In genomic region chr7:95609277-95609971, GRCh38 we compare ENCODE assay signal across 8 cellular contexts. TPM values are rescaled to one million over a fixed set of nuclear protein-coding genes. Genes with fewer than 3 reads are reported as not detected.
DNase-seq lines count a peak whose midpoint lies in the region; ATAC-seq and TF ChIP-seq lines count a peak whose summit lies in the region.

No MANE protein-coding gene starts in this region.

- no peak for ATAC-seq in stimulated activated naive CD8-positive, alpha-beta T cell treated with anti-CD3 and anti-CD28 coated beads, Interleukin-15, Interleukin-2, amounts not matched to agents 100 U/mL and 50 U/mL, for 24 hours
- ATAC-seq in body of pancreas (peak; percentile 72), left lobe of liver (peak; percentile 57), GM19452 (IDR thresholded peaks at IDR 0.05; ENCODE audit: unreplicated experiment) (no peak)
- no peak for ATAC-seq in activated CD8-positive, alpha-beta memory T cell treated with anti-CD3 and anti-CD28 coated beads, Interleukin-2, amount 10 ng/mL, durations not matched to agents 7 days and 5 days

- H3K27me3 Mint-ChIP-seq in stimulated activated naive CD8-positive, alpha-beta T cell treated with anti-CD3 and anti-CD28 coated beads, Interleukin-15, Interleukin-2, amounts not matched to agents 100 ng/mL and 50 ng/mL, for 24 hours: no peaks in the 10 kb centered on the region
- H3K27me3 Mint-ChIP-seq in activated CD8-positive, alpha-beta memory T cell treated with anti-CD3 and anti-CD28 coated beads, Interleukin-2, amount 10 ng/mL, durations not matched to agents 7 days and 5 days: no peaks in the 10 kb centered on the region

- TF ChIP-seq CTCF in body of pancreas (IDR thresholded peaks at IDR 0.05) (peak in 1 of 7 experiments; percentile 0), tibial nerve (IDR thresholded peaks at IDR 0.05) (no peak)

- intact Hi-C loops in body of pancreas (cut with DNase I): no loop called here

- H3K36me3 ChIP-seq in body of pancreas (replicated peaks in 1 of 2; ENCODE audit: insufficient read depth in 1 of 2, low read depth in 2 of 2) (no peaks in the 10 kb centered on the region), tibial nerve (no peaks in the 10 kb centered on the region)

- no peak overlapping the region for H3K4me3 ChIP-seq in body of pancreas
- peak overlapping the region; percentile 5 to 31 (median 16) for H3K4me3 ChIP-seq in tibial nerve

- no peaks in the 10 kb centered on the region for H3K9me3 Mint-ChIP-seq in stimulated activated naive CD8-positive, alpha-beta T cell treated with anti-CD3 and anti-CD28 coated beads, Interleukin-15, Interleukin-2, amounts not matched to agents 100 ng/mL and 50 ng/mL, for 24 hours
- no peaks in the 10 kb centered on the region for H3K9me3 Mint-ChIP-seq in activated CD8-positive, alpha-beta memory T cell treated with anti-CD3 and anti-CD28 coated beads, Interleukin-2, amount 10 ng/mL, durations not matched to agents 7 days and 5 days (ENCODE audit: low read depth)

- H3K27me3 ChIP-seq in body of pancreas (no peaks in the 10 kb centered on the region), tibial nerve (no peaks in the 10 kb centered on the region)

- peak; percentile 73 to 81 for TF ChIP-seq EP300 in tibial nerve (IDR thresholded peaks at IDR 0.05)

- CTCF ChIA-PET in activated CD8-positive, alpha-beta memory T cell treated with anti-CD3 and anti-CD28 coated beads, Interleukin-2, amount 10 ng/mL, durations not matched to agents 7 days and 5 days (lab: Charles Lee): no interaction called here

- DNase-seq in stimulated activated naive CD8-positive, alpha-beta T cell treated with anti-CD3 and anti-CD28 coated beads, Interleukin-15, Interleukin-2, amounts not matched to agents 100 U/mL and 50 U/mL, for 24 hours: no peak
- DNase-seq in body of pancreas (peak; percentile 70 to 87 (median 78)), left lobe of liver (ENCODE audit: low spot score) (peak; percentile 64), tibial nerve (ENCODE audit: low spot score in 2 of 2) (peak in 1 of 2 donors; percentile 68), cerebellar cortex (ENCODE audit: low spot score) (no peak)
- no peak for DNase-seq in activated CD8-positive, alpha-beta memory T cell treated with anti-CD3 and anti-CD28 coated beads, Interleukin-2, amount 10 ng/mL, durations not matched to agents 7 days and 5 days

- TF ChIP-seq POLR2A in body of pancreas (IDR thresholded peaks at IDR 0.05): no peak
- TF ChIP-seq POLR2A in tibial nerve (IDR thresholded peaks at IDR 0.05): no peak

- no peaks in the 10 kb centered on the region for H3K36me3 Mint-ChIP-seq in stimulated activated naive CD8-positive, alpha-beta T cell treated with anti-CD3 and anti-CD28 coated beads, Interleukin-15, Interleukin-2, amounts not matched to agents 100 ng/mL and 50 ng/mL, for 24 hours (ENCODE audit: low read depth)
- H3K36me3 Mint-ChIP-seq in activated CD8-positive, alpha-beta memory T cell treated with anti-CD3 and anti-CD28 coated beads, Interleukin-2, amount 10 ng/mL, durations not matched to agents 7 days and 5 days: no peaks in the 10 kb centered on the region

- peaks cover 30% of the 10 kb centered on the region for H3K4me1 Mint-ChIP-seq in stimulated activated naive CD8-positive, alpha-beta T cell treated with anti-CD3 and anti-CD28 coated beads, Interleukin-15, Interleukin-2, amounts not matched to agents 100 ng/mL and 50 ng/mL, for 24 hours (ENCODE audit: low read depth)
- no peaks in the 10 kb centered on the region for H3K4me1 Mint-ChIP-seq in activated CD8-positive, alpha-beta memory T cell treated with anti-CD3 and anti-CD28 coated beads, Interleukin-2, amount 10 ng/mL, durations not matched to agents 7 days and 5 days

- WGBS in body of pancreas, 2 donors: 4% methylated on average over 4 of the region's 4 CpGs
- 3 to 4% methylated on average over 4 of the region's 4 CpGs for WGBS in tibial nerve, 2 donors

- H3K9me3 ChIP-seq in body of pancreas: no peaks in the 10 kb centered on the region
- peaks cover 0 to 3% (median 1%) of the 10 kb centered on the region in 4 donors for H3K9me3 ChIP-seq in tibial nerve

- H3K27ac ChIP-seq in body of pancreas (peak overlapping the region; percentile 89 to 98 (median 95)), tibial nerve (peak overlapping the region; percentile 73 to 97 (median 88))

- peaks cover 68% of the 10 kb centered on the region for H3K4me1 ChIP-seq in body of pancreas
- peaks cover 7 to 70% (median 56%) of the 10 kb centered on the region in 4 donors for H3K4me1 ChIP-seq in tibial nerve

- peak overlapping the region; percentile 5 for H3K27ac Mint-ChIP-seq in stimulated activated naive CD8-positive, alpha-beta T cell treated with anti-CD3 and anti-CD28 coated beads, Interleukin-15, Interleukin-2, amounts not matched to agents 100 ng/mL and 50 ng/mL, for 24 hours
- H3K27ac Mint-ChIP-seq in activated CD8-positive, alpha-beta memory T cell treated with anti-CD3 and anti-CD28 coated beads, Interleukin-2, amount 10 ng/mL, durations not matched to agents 7 days and 5 days: no peak overlapping the region

- no peak overlapping the region for H3K4me3 Mint-ChIP-seq in stimulated activated naive CD8-positive, alpha-beta T cell treated with anti-CD3 and anti-CD28 coated beads, Interleukin-15, Interleukin-2, amounts not matched to agents 100 ng/mL and 50 ng/mL, for 24 hours
- no peak overlapping the region for H3K4me3 Mint-ChIP-seq in activated CD8-positive, alpha-beta memory T cell treated with anti-CD3 and anti-CD28 coated beads, Interleukin-2, amount 10 ng/mL, durations not matched to agents 7 days and 5 days

RNA-seq across cellular contexts. Expression of gene PDK4, which starts 13.1 kb away (rescaled TPM):
- 100 to 1,000 TPM; 234 to 308 TPM for total RNA-seq in body of pancreas
- total RNA-seq in left lobe of liver: 77.4 TPM
- total RNA-seq in tibial nerve: 100 to 1,000 TPM; 490 to 939 (median 827) TPM
- total RNA-seq in activated CD8-positive, alpha-beta memory T cell treated with anti-CD3 and anti-CD28 coated beads, Interleukin-2, amount 10 ng/mL, durations not matched to agents 7 days and 5 days: not detected

Comparison
In these comparisons a context has a peak if more than half of its experiments do, and no peak if none do; other contexts are left out.
1. ATAC-seq: peak in body of pancreas (single experiment) and left lobe of liver (single experiment); none in stimulated activated naive CD8-positive, alpha-beta T cell treated with anti-CD3 and anti-CD28 coated beads, Interleukin-15, Interleukin-2, amounts not matched to agents 100 U/mL and 50 U/mL, for 24 hours (single experiment), activated CD8-positive, alpha-beta memory T cell treated with anti-CD3 and anti-CD28 coated beads, Interleukin-2, amount 10 ng/mL, durations not matched to agents 7 days and 5 days (single experiment) and GM19452 (single experiment).
2. DNase-seq: peak in body of pancreas (4 of 4) and left lobe of liver (single experiment); none in stimulated activated naive CD8-positive, alpha-beta T cell treated with anti-CD3 and anti-CD28 coated beads, Interleukin-15, Interleukin-2, amounts not matched to agents 100 U/mL and 50 U/mL, for 24 hours (single experiment), cerebellar cortex (single experiment) and activated CD8-positive, alpha-beta memory T cell treated with anti-CD3 and anti-CD28 coated beads, Interleukin-2, amount 10 ng/mL, durations not matched to agents 7 days and 5 days (single experiment).
3. H3K4me3 ChIP-seq: peak in tibial nerve (4 of 4); none in body of pancreas (0 of 2).
4. RNA of gene PDK4, which starts 13.1 kb away (total RNA-seq): 490 to 939 TPM in tibial nerve, 234 to 308 TPM in body of pancreas and 77.4 TPM in left lobe of liver (single experiment); not detected in activated CD8-positive, alpha-beta memory T cell treated with anti-CD3 and anti-CD28 coated beads, Interleukin-2, amount 10 ng/mL, durations not matched to agents 7 days and 5 days; every median in the first group is over 10 times any median in the second.